Comparison of ENCODE assay signal across 26 cellular contexts in genomic region chr2:128879161-128879560, GRCh38.
"Had no signal": no experiment of that assay in that cellular context is flagged by ENCODE, and none has a peak within 500 bp of the region (broad histone marks: within the 10 kb centered on the region; RNA-seq: fewer than 3 reads in every experiment).

No MANE protein-coding gene starts in this region.

- H3K4me3 ChIP-seq: colonic mucosa, dorsolateral prefrontal cortex, esophagus squamous epithelium, gastrocnemius medialis, right lobe of liver, testis, vagina had no signal

- H3K9me3 ChIP-seq: colonic mucosa, esophagus squamous epithelium, gastrocnemius medialis, right lobe of liver, testis, vagina had no signal

- H3K36me3 ChIP-seq: colonic mucosa, esophagus squamous epithelium, gastrocnemius medialis, right lobe of liver, vagina had no signal

- DNase-seq: activated B cell treated with CpG ODN at 0.5 μM for 24 hours; activated CD4-positive, alpha-beta memory T cell treated with anti-CD3 and anti-CD28 coated beads for 36 hours; activated CD4-positive, alpha-beta T cell treated with anti-CD3 and anti-CD28 coated beads for 36 hours; activated effector memory CD4-positive, alpha-beta T cell treated with Interleukin-2 at 50 U/mL for 16 hours; activated naive CD4-positive, alpha-beta T cell treated with anti-CD3 and anti-CD28 coated beads for 36 hours; activated naive CD8-positive, alpha-beta T cell treated with anti-CD3 and anti-CD28 coated beads, Interleukin-2, amount 10 ng/mL, durations not matched to agents 7 days and 5 days; activated T-cell treated with anti-CD3 and anti-CD28 coated beads, Interleukin-2, amount 50 U/mL, for 72 hours; amygdala; colonic mucosa; dorsolateral prefrontal cortex; esophagus squamous epithelium; gastrocnemius medialis; head of caudate nucleus; left ventricle myocardium superior; nucleus accumbens; right lobe of liver; small intestine; stimulated activated CD4-positive, alpha-beta T cell treated with anti-CD3 and anti-CD28 coated beads, Interleukin-2, amount 100 ng/mL, for 24 hours; T1000; testis; trophoblast cell had no signal

- H2AFZ ChIP-seq: parathyroid adenoma had no signal

- H3K9ac ChIP-seq: parathyroid adenoma had no signal

- H3K27ac Mint-ChIP-seq: activated B cell treated with CpG ODN at 0.5 μM for 24 hours; activated CD4-positive, alpha-beta memory T cell treated with anti-CD3 and anti-CD28 coated beads for 36 hours; activated CD4-positive, alpha-beta T cell treated with anti-CD3 and anti-CD28 coated beads for 36 hours; activated naive CD4-positive, alpha-beta T cell treated with anti-CD3 and anti-CD28 coated beads for 36 hours; activated naive CD8-positive, alpha-beta T cell treated with anti-CD3 and anti-CD28 coated beads, Interleukin-2, amount 10 ng/mL, durations not matched to agents 7 days and 5 days; activated T-cell treated with anti-CD3 and anti-CD28 coated beads, Interleukin-2, amount 50 U/mL, for 72 hours; natural killer cell treated with Interleukin-12 subunit alpha and Interleukin-12 subunit beta and Interleukin-15 and Interleukin-18, amount 100 ng/mL, for 72 hours; stimulated activated effector memory CD8-positive, alpha-beta T cell treated with anti-CD3 and anti-CD28 coated beads, Interleukin-12 subunit alpha, Interleukin-12 subunit beta, amount 100 ng/mL, for 72 hours; T-helper 1 cell treated with Interleukin-12 subunit alpha and Interleukin-12 subunit beta and Interleukin-4 antibody, amounts not matched to agents 30 μg/mL and 1 μg/mL, for 36 hours had no signal

- H3K4me1 Mint-ChIP-seq: activated B cell treated with CpG ODN at 0.5 μM for 24 hours; activated CD4-positive, alpha-beta T cell treated with anti-CD3 and anti-CD28 coated beads for 36 hours; activated naive CD8-positive, alpha-beta T cell treated with anti-CD3 and anti-CD28 coated beads, Interleukin-2, amount 10 ng/mL, durations not matched to agents 7 days and 5 days; stimulated activated effector memory CD8-positive, alpha-beta T cell treated with anti-CD3 and anti-CD28 coated beads, Interleukin-12 subunit alpha, Interleukin-12 subunit beta, amount 100 ng/mL, for 72 hours had no signal

- H3K4me3 Mint-ChIP-seq: activated B cell treated with CpG ODN at 0.5 μM for 24 hours; activated CD4-positive, alpha-beta memory T cell treated with anti-CD3 and anti-CD28 coated beads for 36 hours; activated CD4-positive, alpha-beta T cell treated with anti-CD3 and anti-CD28 coated beads for 36 hours; activated naive CD4-positive, alpha-beta T cell treated with anti-CD3 and anti-CD28 coated beads for 36 hours; activated naive CD8-positive, alpha-beta T cell treated with anti-CD3 and anti-CD28 coated beads, Interleukin-2, amount 10 ng/mL, durations not matched to agents 7 days and 5 days; activated T-cell treated with anti-CD3 and anti-CD28 coated beads, Interleukin-2, amount 50 U/mL, for 72 hours; natural killer cell treated with Interleukin-12 subunit alpha and Interleukin-12 subunit beta and Interleukin-15 and Interleukin-18, amount 100 ng/mL, for 72 hours; stimulated activated effector memory CD8-positive, alpha-beta T cell treated with anti-CD3 and anti-CD28 coated beads, Interleukin-12 subunit alpha, Interleukin-12 subunit beta, amount 100 ng/mL, for 72 hours; T-helper 1 cell treated with Interleukin-12 subunit alpha and Interleukin-12 subunit beta and Interleukin-4 antibody, amounts not matched to agents 30 μg/mL and 1 μg/mL, for 36 hours had no signal

- H3K36me3 Mint-ChIP-seq: activated CD4-positive, alpha-beta memory T cell treated with anti-CD3 and anti-CD28 coated beads for 36 hours; activated naive CD8-positive, alpha-beta T cell treated with anti-CD3 and anti-CD28 coated beads, Interleukin-2, amount 10 ng/mL, durations not matched to agents 7 days and 5 days; stimulated activated effector memory CD8-positive, alpha-beta T cell treated with anti-CD3 and anti-CD28 coated beads, Interleukin-12 subunit alpha, Interleukin-12 subunit beta, amount 100 ng/mL, for 72 hours had no signal

- H3K4me1 ChIP-seq: colonic mucosa, esophagus squamous epithelium, gastrocnemius medialis, parathyroid adenoma, right lobe of liver, testis, vagina had no signal

- ATAC-seq: activated CD4-positive, alpha-beta T cell treated with anti-CD3 and anti-CD28 coated beads for 36 hours; activated T-cell treated with anti-CD3 and anti-CD28 coated beads, Interleukin-2, amount 50 U/mL, for 72 hours; gastrocnemius medialis; left ventricle myocardium superior; natural killer cell treated with Interleukin-12 subunit alpha and Interleukin-12 subunit beta and Interleukin-15 and Interleukin-18, amount 100 ng/mL, for 72 hours; right lobe of liver; stimulated activated effector memory CD8-positive, alpha-beta T cell treated with anti-CD3 and anti-CD28 coated beads, Interleukin-12 subunit alpha, Interleukin-12 subunit beta, amount 100 ng/mL, for 72 hours had no signal

- H3K79me2 ChIP-seq: parathyroid adenoma had no signal

- H3K27me3 ChIP-seq: colonic mucosa, dorsolateral prefrontal cortex, esophagus squamous epithelium, gastrocnemius medialis, right lobe of liver, testis, vagina had no signal

- H3K9me3 Mint-ChIP-seq: activated CD4-positive, alpha-beta memory T cell treated with anti-CD3 and anti-CD28 coated beads for 36 hours; activated naive CD8-positive, alpha-beta T cell treated with anti-CD3 and anti-CD28 coated beads, Interleukin-2, amount 10 ng/mL, durations not matched to agents 7 days and 5 days; stimulated activated effector memory CD8-positive, alpha-beta T cell treated with anti-CD3 and anti-CD28 coated beads, Interleukin-12 subunit alpha, Interleukin-12 subunit beta, amount 100 ng/mL, for 72 hours; T-helper 1 cell treated with Interleukin-12 subunit alpha and Interleukin-12 subunit beta and Interleukin-4 antibody, amounts not matched to agents 30 μg/mL and 1 μg/mL, for 36 hours had no signal

- H3K27ac ChIP-seq: colonic mucosa, dorsolateral prefrontal cortex, esophagus squamous epithelium, gastrocnemius medialis, parathyroid adenoma, right lobe of liver, testis, vagina had no signal

- H3K27me3 Mint-ChIP-seq: activated B cell treated with CpG ODN at 0.5 μM for 24 hours; activated CD4-positive, alpha-beta memory T cell treated with anti-CD3 and anti-CD28 coated beads for 36 hours; activated CD4-positive, alpha-beta T cell treated with anti-CD3 and anti-CD28 coated beads for 36 hours; activated naive CD8-positive, alpha-beta T cell treated with anti-CD3 and anti-CD28 coated beads, Interleukin-2, amount 10 ng/mL, durations not matched to agents 7 days and 5 days had no signal
